ENCODE assay signal across 1 cellular context in the genomic region with DNA sequence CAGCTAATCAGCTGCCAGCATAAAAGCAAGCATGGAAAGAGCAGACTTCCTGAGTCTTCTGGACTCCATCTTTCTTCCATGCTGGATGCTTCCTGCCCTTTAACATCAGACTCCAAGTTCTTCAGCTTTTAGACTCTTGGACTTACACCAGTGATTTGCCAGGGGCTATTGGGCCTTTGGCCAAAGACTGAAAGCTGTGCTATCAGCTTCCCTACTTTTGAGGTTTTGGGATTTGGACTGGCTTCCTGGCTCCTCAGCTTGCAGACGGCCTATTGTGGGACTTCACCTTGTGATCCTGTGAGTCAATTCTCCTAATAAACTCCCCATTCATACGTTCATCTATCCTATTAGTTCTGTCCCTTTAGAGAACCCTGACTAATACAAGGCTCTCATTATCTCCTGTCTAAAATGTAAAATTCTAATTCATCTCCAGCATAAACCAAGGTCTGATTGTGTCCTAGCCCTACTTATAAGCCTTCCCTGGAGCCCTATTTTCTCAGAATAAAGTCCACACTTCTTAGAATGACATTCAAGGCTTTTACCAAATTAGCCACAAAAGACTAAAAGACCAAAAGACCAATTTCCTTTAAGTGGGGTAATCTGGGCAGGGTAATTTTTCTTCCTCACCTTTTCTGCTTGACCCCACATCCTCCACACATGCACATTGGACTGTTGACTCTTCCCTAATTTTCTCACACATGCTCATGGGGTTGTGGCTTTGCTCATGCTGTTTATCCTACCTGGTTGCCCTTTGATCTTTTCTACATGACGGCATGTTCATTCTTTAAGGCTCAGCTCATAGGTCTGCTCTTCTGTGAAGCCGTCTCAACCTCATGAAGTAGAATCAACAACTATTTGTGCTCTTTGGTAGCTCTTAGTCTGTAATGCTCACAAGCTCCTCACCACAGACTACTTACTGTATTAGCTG.
A peak's percentile ranks its signal among the peaks of the same experiment; 100 is the strongest.
TF ChIP-seq lines count a peak whose summit lies in the region.

No MANE protein-coding gene starts in this region.

TF ChIP-seq in HepG2, 621 proteins besides CTCF, POLR2A, EP300 and RAD21 (continued from another document and continues in another):
- no peak for TF ChIP-seq PRDM4 (CRISPR knock-in tag; IDR thresholded peaks at IDR 0.05; ENCODE audit: borderline replicate concordance)
- TF ChIP-seq, protein P1, sequence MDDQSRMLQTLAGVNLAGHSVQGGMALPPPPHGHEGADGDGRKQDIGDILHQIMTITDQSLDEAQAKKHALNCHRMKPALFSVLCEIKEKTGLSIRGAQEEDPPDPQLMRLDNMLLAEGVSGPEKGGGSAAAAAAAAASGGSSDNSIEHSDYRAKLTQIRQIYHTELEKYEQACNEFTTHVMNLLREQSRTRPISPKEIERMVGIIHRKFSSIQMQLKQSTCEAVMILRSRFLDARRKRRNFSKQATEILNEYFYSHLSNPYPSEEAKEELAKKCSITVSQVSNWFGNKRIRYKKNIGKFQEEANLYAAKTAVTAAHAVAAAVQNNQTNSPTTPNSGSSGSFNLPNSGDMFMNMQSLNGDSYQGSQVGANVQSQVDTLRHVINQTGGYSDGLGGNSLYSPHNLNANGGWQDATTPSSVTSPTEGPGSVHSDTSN (CRISPR knock-in tag; IDR thresholded peaks at IDR 0.05; ENCODE audit: borderline replicate concordance): no peak
- TF ChIP-seq ZNF713 (CRISPR knock-in tag; IDR thresholded peaks at IDR 0.05): no peak
- TF ChIP-seq CREB1 (IDR thresholded peaks at IDR 0.05): peak; percentile 45; the same call in 1 of the 2 replicates
- peak; percentile 60 for TF ChIP-seq CREB1 (CRISPR knock-in tag; IDR thresholded peaks at IDR 0.05)
- TF ChIP-seq KDM5B (CRISPR knock-in tag; IDR thresholded peaks at IDR 0.05; ENCODE audit: borderline replicate concordance): no peak
- peak; percentile 83 for TF ChIP-seq FOSL2 (CRISPR knock-in tag; IDR thresholded peaks at IDR 0.05)
- no peak for TF ChIP-seq DNMT1 (CRISPR knock-in tag; IDR thresholded peaks at IDR 0.05)
- peak; percentile 83 for TF ChIP-seq TEAD3 (CRISPR knock-in tag; optimal IDR thresholded peaks at IDR 0.05; ENCODE audit: borderline replicate concordance)
- TF ChIP-seq, protein P2, sequence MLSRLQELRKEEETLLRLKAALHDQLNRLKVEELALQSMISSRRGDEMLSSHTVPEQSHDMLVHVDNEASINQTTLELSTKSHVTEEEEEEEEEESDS (CRISPR knock-in tag; IDR thresholded peaks at IDR 0.05; ENCODE audit: borderline replicate concordance): no peak
- TF ChIP-seq, protein P3, sequence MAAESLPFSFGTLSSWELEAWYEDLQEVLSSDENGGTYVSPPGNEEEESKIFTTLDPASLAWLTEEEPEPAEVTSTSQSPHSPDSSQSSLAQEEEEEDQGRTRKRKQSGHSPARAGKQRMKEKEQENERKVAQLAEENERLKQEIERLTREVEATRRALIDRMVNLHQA (CRISPR knock-in tag; IDR thresholded peaks at IDR 0.05): no peak
- no peak for TF ChIP-seq FOXO4 (CRISPR knock-in tag; conservative IDR thresholded peaks at IDR 0.05)
- no peak for TF ChIP-seq ZFP91 (CRISPR knock-in tag; IDR thresholded peaks at IDR 0.05; ENCODE audit: borderline replicate concordance)
- TF ChIP-seq ZNF800 (CRISPR knock-in tag; IDR thresholded peaks at IDR 0.05): no peak
- TF ChIP-seq MED1 (CRISPR knock-in tag; IDR thresholded peaks at IDR 0.05): peak; percentile 81
- TF ChIP-seq KLF12 (CRISPR knock-in tag; IDR thresholded peaks at IDR 0.05; ENCODE audit: borderline replicate concordance): no peak
- no peak for TF ChIP-seq SUZ12 (IDR thresholded peaks at IDR 0.05; ENCODE audit: low read depth, low read length)
- TF ChIP-seq ZSCAN9 (CRISPR knock-in tag; IDR thresholded peaks at IDR 0.05; ENCODE audit: borderline replicate concordance): no peak
- TF ChIP-seq ZNF333 (CRISPR knock-in tag; IDR thresholded peaks at IDR 0.05; ENCODE audit: borderline replicate concordance): no peak
- no peak for TF ChIP-seq SRY (CRISPR knock-in tag; IDR thresholded peaks at IDR 0.05)
- no peak for TF ChIP-seq NFKBIZ (CRISPR knock-in tag; IDR thresholded peaks at IDR 0.05)
- 0 out of 2 replicates have a peak, but pooled peaks have one; percentile 28 for TF ChIP-seq ZNF652 (CRISPR knock-in tag; IDR thresholded peaks at IDR 0.05; ENCODE audit: borderline replicate concordance, low read depth)
- 0 out of 2 replicates have a peak, but pooled peaks have one; percentile 38 for TF ChIP-seq ZSCAN29 (CRISPR knock-in tag; conservative IDR thresholded peaks at IDR 0.05)
- TF ChIP-seq SIX4 (CRISPR knock-in tag; IDR thresholded peaks at IDR 0.05): 0 out of 2 replicates have a peak, but pooled peaks have one; percentile 15
- no peak; the same call in 1 of the 2 replicates for TF ChIP-seq HOMEZ (CRISPR knock-in tag; IDR thresholded peaks at IDR 0.05; ENCODE audit: low read depth)
- TF ChIP-seq, protein P4, sequence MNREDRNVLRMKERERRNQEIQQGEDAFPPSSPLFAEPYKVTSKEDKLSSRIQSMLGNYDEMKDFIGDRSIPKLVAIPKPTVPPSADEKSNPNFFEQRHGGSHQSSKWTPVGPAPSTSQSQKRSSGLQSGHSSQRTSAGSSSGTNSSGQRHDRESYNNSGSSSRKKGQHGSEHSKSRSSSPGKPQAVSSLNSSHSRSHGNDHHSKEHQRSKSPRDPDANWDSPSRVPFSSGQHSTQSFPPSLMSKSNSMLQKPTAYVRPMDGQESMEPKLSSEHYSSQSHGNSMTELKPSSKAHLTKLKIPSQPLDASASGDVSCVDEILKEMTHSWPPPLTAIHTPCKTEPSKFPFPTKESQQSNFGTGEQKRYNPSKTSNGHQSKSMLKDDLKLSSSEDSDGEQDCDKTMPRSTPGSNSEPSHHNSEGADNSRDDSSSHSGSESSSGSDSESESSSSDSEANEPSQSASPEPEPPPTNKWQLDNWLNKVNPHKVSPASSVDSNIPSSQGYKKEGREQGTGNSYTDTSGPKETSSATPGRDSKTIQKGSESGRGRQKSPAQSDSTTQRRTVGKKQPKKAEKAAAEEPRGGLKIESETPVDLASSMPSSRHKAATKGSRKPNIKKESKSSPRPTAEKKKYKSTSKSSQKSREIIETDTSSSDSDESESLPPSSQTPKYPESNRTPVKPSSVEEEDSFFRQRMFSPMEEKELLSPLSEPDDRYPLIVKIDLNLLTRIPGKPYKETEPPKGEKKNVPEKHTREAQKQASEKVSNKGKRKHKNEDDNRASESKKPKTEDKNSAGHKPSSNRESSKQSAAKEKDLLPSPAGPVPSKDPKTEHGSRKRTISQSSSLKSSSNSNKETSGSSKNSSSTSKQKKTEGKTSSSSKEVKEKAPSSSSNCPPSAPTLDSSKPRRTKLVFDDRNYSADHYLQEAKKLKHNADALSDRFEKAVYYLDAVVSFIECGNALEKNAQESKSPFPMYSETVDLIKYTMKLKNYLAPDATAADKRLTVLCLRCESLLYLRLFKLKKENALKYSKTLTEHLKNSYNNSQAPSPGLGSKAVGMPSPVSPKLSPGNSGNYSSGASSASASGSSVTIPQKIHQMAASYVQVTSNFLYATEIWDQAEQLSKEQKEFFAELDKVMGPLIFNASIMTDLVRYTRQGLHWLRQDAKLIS (CRISPR knock-in tag; IDR thresholded peaks at IDR 0.05): no peak
- TF ChIP-seq, protein P5, sequence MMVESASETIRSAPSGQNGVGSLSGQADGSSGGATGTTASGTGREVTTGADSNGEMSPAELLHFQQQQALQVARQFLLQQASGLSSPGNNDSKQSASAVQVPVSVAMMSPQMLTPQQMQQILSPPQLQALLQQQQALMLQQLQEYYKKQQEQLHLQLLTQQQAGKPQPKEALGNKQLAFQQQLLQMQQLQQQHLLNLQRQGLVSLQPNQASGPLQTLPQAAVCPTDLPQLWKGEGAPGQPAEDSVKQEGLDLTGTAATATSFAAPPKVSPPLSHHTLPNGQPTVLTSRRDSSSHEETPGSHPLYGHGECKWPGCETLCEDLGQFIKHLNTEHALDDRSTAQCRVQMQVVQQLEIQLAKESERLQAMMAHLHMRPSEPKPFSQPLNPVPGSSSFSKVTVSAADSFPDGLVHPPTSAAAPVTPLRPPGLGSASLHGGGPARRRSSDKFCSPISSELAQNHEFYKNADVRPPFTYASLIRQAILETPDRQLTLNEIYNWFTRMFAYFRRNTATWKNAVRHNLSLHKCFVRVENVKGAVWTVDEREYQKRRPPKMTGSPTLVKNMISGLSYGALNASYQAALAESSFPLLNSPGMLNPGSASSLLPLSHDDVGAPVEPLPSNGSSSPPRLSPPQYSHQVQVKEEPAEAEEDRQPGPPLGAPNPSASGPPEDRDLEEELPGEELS (CRISPR knock-in tag; IDR thresholded peaks at IDR 0.05): peak; percentile 72
- TF ChIP-seq ZBTB7A (CRISPR knock-in tag; IDR thresholded peaks at IDR 0.05): no peak
- TF ChIP-seq RBFOX2 (IDR thresholded peaks at IDR 0.05; ENCODE audit: low read depth, low read length): no peak
- TF ChIP-seq SALL2 (CRISPR knock-in tag; IDR thresholded peaks at IDR 0.05): no peak
- TF ChIP-seq RXRA (CRISPR knock-in tag; IDR thresholded peaks at IDR 0.05): peak; percentile 39; the same call in 1 of the 2 replicates
- peak; percentile 53; the same call in 1 of the 2 replicates for TF ChIP-seq ETV5 (CRISPR knock-in tag; IDR thresholded peaks at IDR 0.05; ENCODE audit: borderline replicate concordance)
- no peak for TF ChIP-seq STAG1 (CRISPR knock-in tag; IDR thresholded peaks at IDR 0.05)
- no peak for TF ChIP-seq SSRP1 (CRISPR knock-in tag; IDR thresholded peaks at IDR 0.05)
- TF ChIP-seq MIXL1 (CRISPR knock-in tag; IDR thresholded peaks at IDR 0.05): 0 out of 2 replicates have a peak, but pooled peaks have one; percentile 50
- peak; percentile 67 for TF ChIP-seq SKI (IDR thresholded peaks at IDR 0.05; ENCODE audit: partially characterized antibody)
- TF ChIP-seq ETV6 (CRISPR knock-in tag; conservative IDR thresholded peaks at IDR 0.05): no peak
- TF ChIP-seq TMF1 (CRISPR knock-in tag; IDR thresholded peaks at IDR 0.05; ENCODE audit: low read depth): no peak
- no peak for TF ChIP-seq ZNF124 (CRISPR knock-in tag; IDR thresholded peaks at IDR 0.05)
- no peak; the same call in 1 of the 2 replicates for TF ChIP-seq SMAD3 (CRISPR knock-in tag; IDR thresholded peaks at IDR 0.05)
- TF ChIP-seq ZNF891 (CRISPR knock-in tag; IDR thresholded peaks at IDR 0.05): no peak
- TF ChIP-seq ZZZ3 (CRISPR knock-in tag; IDR thresholded peaks at IDR 0.05; ENCODE audit: borderline replicate concordance): no peak
- TF ChIP-seq FOXK1 (CRISPR knock-in tag; IDR thresholded peaks at IDR 0.05; ENCODE audit: borderline replicate concordance, low read depth): peak; percentile 62; the same call in 1 of the 2 replicates
- TF ChIP-seq HOXA9 (CRISPR knock-in tag; IDR thresholded peaks at IDR 0.05; ENCODE audit: borderline replicate concordance): no peak
